7 cellular contexts compared by ENCODE assay signal in the genomic region with DNA sequence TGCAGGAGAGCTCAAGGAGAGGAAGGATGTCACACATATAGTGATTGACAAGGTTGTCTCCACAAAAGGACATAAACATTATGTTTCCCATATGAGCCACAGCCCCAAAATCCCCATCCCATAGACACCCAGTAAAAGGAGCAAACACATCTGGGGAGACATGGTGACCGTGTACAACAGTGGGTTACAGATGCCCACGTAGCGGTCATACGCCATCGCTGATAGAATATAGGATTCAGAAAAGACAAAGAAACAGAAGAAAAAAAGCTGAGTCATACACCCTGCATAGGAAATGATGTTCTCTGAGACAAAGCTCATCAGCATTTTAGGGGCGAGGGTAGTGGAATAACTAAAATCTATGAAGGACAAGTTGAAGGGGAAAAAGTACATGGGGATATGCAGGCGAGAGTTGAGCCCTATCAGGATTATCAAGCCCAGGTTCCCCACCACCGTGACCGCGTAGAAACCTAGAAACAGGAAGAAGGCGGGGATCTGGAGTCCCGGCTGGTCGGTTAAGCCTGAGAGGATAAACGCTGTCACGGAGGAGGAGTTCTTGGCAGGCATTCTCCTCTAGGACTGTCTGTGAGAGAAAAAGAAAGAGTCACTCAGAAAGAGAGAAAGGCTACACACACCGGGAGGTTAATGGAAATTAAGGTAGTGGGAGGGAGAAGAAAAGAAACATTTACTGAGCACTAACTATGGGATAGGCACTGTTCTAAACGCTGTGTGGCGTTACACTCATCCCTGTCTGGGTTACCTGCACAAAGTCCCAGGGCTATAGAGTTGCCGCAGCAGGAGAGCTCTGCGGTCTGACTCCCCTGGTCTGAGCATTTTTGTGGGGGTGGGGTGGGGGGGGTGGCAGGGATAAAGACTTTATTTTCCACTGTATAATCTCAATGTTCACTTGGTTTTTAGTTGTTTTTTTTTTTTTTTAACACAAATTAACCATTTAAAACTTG. TPM values are rescaled to one million over a fixed set of nuclear protein-coding genes. Genes with fewer than 3 reads are reported as not detected.
DNase-seq lines count a peak whose midpoint lies in the region; ATAC-seq and TF ChIP-seq lines count a peak whose summit lies in the region.

No MANE protein-coding gene starts in this region.

- H3K4me3 ChIP-seq in GM12865 (ENCODE audit: low read depth, low read length) (no peak overlapping the region), SJCRH30 (peak overlapping the region; percentile 48)

- DNase-seq in GM12865 (ENCODE audit: low read depth), result peak; percentile 9
- peak; percentile 36 to 61 for DNase-seq in SJCRH30
- peak; percentile 44 for DNase-seq in endothelial cell (ENCODE audit: low spot score)
- DNase-seq in natural killer cell treated with Interleukin-12 subunit alpha and Interleukin-12 subunit beta and Interleukin-15 and Interleukin-18, amount 100 ng/mL, for 72 hours (ENCODE audit: low spot score), result no peak
- DNase-seq in GDM1 (lab: John Stamatoyannopoulos, UW), result no peak

- peak overlapping the region; percentile 8; the same call in 1 of the 2 replicates for H3K27ac ChIP-seq in SJCRH30

- H3K27me3 Mint-ChIP-seq in endothelial cell (ENCODE audit: unreplicated experiment), result peaks cover 2% of the 10 kb centered on the region
- H3K27me3 Mint-ChIP-seq in natural killer cell treated with Interleukin-12 subunit alpha and Interleukin-12 subunit beta and Interleukin-15 and Interleukin-18, amount 100 ng/mL, for 72 hours, result peaks cover 11 to 42% of the 10 kb centered on the region in 2 donors

- peak overlapping the region; percentile 99 for H3K27ac Mint-ChIP-seq in endothelial cell (ENCODE audit: unreplicated experiment)
- H3K27ac Mint-ChIP-seq in natural killer cell treated with Interleukin-12 subunit alpha and Interleukin-12 subunit beta and Interleukin-15 and Interleukin-18, amount 100 ng/mL, for 72 hours, result peak overlapping the region; percentile 4 to 52

- H3K36me3 ChIP-seq in SJCRH30, result no peaks in the 10 kb centered on the region

- H3K9me3 ChIP-seq in SJCRH30 (replicated peaks), result no peaks in the 10 kb centered on the region

- H3K4me1 ChIP-seq in SJCRH30, result no peaks in the 10 kb centered on the region

- TF ChIP-seq CTCF in GM12865 (IDR thresholded peaks at IDR 0.05; ENCODE audit: insufficient read depth, low read depth, low read length, missing control alignments), result no peak
- TF ChIP-seq CTCF in endothelial cell (IDR thresholded peaks at IDR 0.05; ENCODE audit: unreplicated experiment), result no peak

- no peaks in the 10 kb centered on the region for H3K9me3 Mint-ChIP-seq in endothelial cell (ENCODE audit: unreplicated experiment)
- H3K9me3 Mint-ChIP-seq in natural killer cell treated with Interleukin-12 subunit alpha and Interleukin-12 subunit beta and Interleukin-15 and Interleukin-18, amount 100 ng/mL, for 72 hours, result peaks cover 6% of the 10 kb centered on the region

- peaks cover 28% of the 10 kb centered on the region for H3K4me1 Mint-ChIP-seq in endothelial cell (ENCODE audit: unreplicated experiment)
- peaks cover 9 to 12% of the 10 kb centered on the region in 2 donors for H3K4me1 Mint-ChIP-seq in natural killer cell treated with Interleukin-12 subunit alpha and Interleukin-12 subunit beta and Interleukin-15 and Interleukin-18, amount 100 ng/mL, for 72 hours (ENCODE audit: low read depth in 2 of 2)

- H3K4me3 Mint-ChIP-seq in endothelial cell (ENCODE audit: unreplicated experiment), result peak overlapping the region; percentile 65
- H3K4me3 Mint-ChIP-seq in natural killer cell treated with Interleukin-12 subunit alpha and Interleukin-12 subunit beta and Interleukin-15 and Interleukin-18, amount 100 ng/mL, for 72 hours, result peak overlapping the region; percentile 82

- no peaks in the 10 kb centered on the region for H3K36me3 Mint-ChIP-seq in endothelial cell (ENCODE audit: low read depth, unreplicated experiment)
- H3K36me3 Mint-ChIP-seq in natural killer cell treated with Interleukin-12 subunit alpha and Interleukin-12 subunit beta and Interleukin-15 and Interleukin-18, amount 100 ng/mL, for 72 hours, result no peaks in the 10 kb centered on the region

- peak; percentile 67 for ATAC-seq in HG03342 (IDR thresholded peaks at IDR 0.05; ENCODE audit: unreplicated experiment)
- ATAC-seq in natural killer cell treated with Interleukin-12 subunit alpha and Interleukin-12 subunit beta and Interleukin-15 and Interleukin-18, amount 100 ng/mL, for 72 hours, result peak in 1 of 2 donors; percentile 54
- ATAC-seq in HG03135 (IDR thresholded peaks at IDR 0.05; ENCODE audit: unreplicated experiment), result no peak

- no peaks in the 10 kb centered on the region for H3K27me3 ChIP-seq in SJCRH30

RNA-seq across cellular contexts. Expression of a gene that starts 36.1 kb away (rescaled TPM):
- total RNA-seq in SJCRH30 (2014; rRNA removed; shearing (Covaris generic)), result not detected in 2 replicates
- total RNA-seq in endothelial cell (ENCODE audit: unreplicated experiment), result 0.28 TPM
- not detected for total RNA-seq in natural killer cell treated with Interleukin-12 subunit alpha and Interleukin-12 subunit beta and Interleukin-15 and Interleukin-18, amount 100 ng/mL, for 72 hours

RNA-seq across cellular contexts. Expression of a gene that starts 57.0 kb away (rescaled TPM):
- total RNA-seq in SJCRH30 (2014; rRNA removed; shearing (Covaris generic)), result not detected in 2 replicates
- not detected for total RNA-seq in endothelial cell (ENCODE audit: unreplicated experiment)
- not detected for total RNA-seq in natural killer cell treated with Interleukin-12 subunit alpha and Interleukin-12 subunit beta and Interleukin-15 and Interleukin-18, amount 100 ng/mL, for 72 hours

Comparison
In these comparisons a context has a peak if more than half of its experiments do, and no peak if none do; other contexts are left out.
1. DNase-seq: peak in GM12865 (single experiment), SJCRH30 (2 of 2) and endothelial cell (single experiment); none in natural killer cell treated with Interleukin-12 subunit alpha and Interleukin-12 subunit beta and Interleukin-15 and Interleukin-18, amount 100 ng/mL, for 72 hours (single experiment) and GDM1 (single experiment).